ENCODE assay signal across 16 cellular contexts in the genomic region with DNA sequence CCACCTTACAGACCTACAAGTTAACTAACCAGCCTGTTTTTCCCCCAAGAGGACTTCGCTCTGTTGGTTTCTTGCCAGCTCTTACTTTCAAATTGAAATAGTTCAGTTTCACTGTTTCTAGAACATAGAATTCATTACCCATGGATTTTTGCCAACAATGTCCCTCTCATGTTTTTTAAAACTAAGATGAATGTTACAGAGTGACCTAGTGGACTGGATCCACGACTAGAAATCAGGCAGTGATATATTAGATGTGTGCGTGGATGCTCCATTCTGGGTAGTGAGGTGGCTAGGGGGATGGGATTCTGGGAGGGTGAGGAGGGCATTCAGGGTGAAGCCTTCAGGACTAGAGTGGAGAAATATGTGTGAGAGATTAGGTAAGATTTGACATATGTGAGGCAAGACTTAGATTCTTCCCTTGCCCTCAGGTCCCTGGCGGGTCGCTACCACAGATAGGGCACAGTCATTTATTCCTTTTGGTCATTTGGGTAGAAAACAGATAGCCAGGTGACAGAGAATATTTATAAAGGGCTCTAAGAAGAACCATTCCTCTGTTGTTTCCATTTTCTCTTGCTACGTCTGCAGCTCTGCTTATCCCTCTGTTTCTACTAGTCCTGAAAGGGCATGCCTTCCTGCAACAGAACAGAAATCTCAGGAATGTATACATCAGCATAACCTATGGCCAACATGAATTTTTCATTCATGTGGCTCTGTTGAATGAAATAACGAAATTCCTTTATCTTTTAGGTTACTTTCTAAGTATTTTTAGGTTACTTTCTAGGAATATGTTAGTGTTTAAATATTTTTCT. TPM values are rescaled to one million over a fixed set of nuclear protein-coding genes. Genes with fewer than 3 reads are reported as not detected.
A peak's percentile ranks its signal among the peaks of the same experiment; 100 is the strongest.
DNase-seq lines count a peak whose midpoint lies in the region; ATAC-seq and TF ChIP-seq lines count a peak whose summit lies in the region.
"Had no signal": no experiment of that assay in that cellular context is flagged by ENCODE, and none has a peak within 500 bp of the region (broad histone marks: within the 10 kb centered on the region; RNA-seq: fewer than 3 reads in every experiment).

No MANE protein-coding gene starts in this region.

- no peak overlapping the region for H3K4me2 ChIP-seq in neural progenitor cell

- H3K27ac ChIP-seq in neural progenitor cell: no peak overlapping the region
- H3K27ac ChIP-seq in substantia nigra (ENCODE audit: low read depth, low read length, poor library complexity, severe bottlenecking): no peak overlapping the region
- H3K27ac ChIP-seq in uterus: no peak overlapping the region
- H3K27ac ChIP-seq in CD8-positive, alpha-beta memory T cell (ENCODE audit: low read depth, low read length): no peak overlapping the region
- H3K27ac ChIP-seq: brain microvascular endothelial cell, C4-2B had no signal

- H3K27ac Mint-ChIP-seq in neural progenitor cell: peak overlapping the region; percentile 21
- H3K27ac Mint-ChIP-seq in CD8-positive, alpha-beta memory T cell: no peak overlapping the region
- H3K27ac Mint-ChIP-seq: progenitor cell of endocrine pancreas; stimulated activated naive B cell treated with anti-CD40 and anti-IgM and Interleukin-4, amounts not matched to agents 10 μg/mL and 1 μg/mL and 100 μg/mL, for 72 hours had no signal

- H3K27me3 ChIP-seq in neural progenitor cell (no peaks in the 10 kb centered on the region), uterus (no peaks in the 10 kb centered on the region)
- H3K27me3 ChIP-seq in CD8-positive, alpha-beta memory T cell (ENCODE audit: insufficient read depth, low read length, poor library complexity, severe bottlenecking): no peaks in the 10 kb centered on the region
- H3K27me3 ChIP-seq: brain microvascular endothelial cell had no signal

- peaks cover 1% of the 10 kb centered on the region for H3K36me3 Mint-ChIP-seq in neural progenitor cell
- peaks cover 0 to 2% (median 0%) of the 10 kb centered on the region in 3 donors for H3K36me3 Mint-ChIP-seq in CD8-positive, alpha-beta memory T cell
- H3K36me3 Mint-ChIP-seq: stimulated activated naive B cell treated with anti-CD40 and anti-IgM and Interleukin-4, amounts not matched to agents 10 μg/mL and 1 μg/mL and 100 μg/mL, for 72 hours had no signal

- H3K4me1 Mint-ChIP-seq in neural progenitor cell: no peaks in the 10 kb centered on the region
- H3K4me1 Mint-ChIP-seq in CD8-positive, alpha-beta memory T cell: no peaks in the 10 kb centered on the region
- H3K4me1 Mint-ChIP-seq: stimulated activated naive B cell treated with anti-CD40 and anti-IgM and Interleukin-4, amounts not matched to agents 10 μg/mL and 1 μg/mL and 100 μg/mL, for 72 hours had no signal

- H3K9ac ChIP-seq in neural progenitor cell: no peak overlapping the region

- H3K4me3 Mint-ChIP-seq in neural progenitor cell: no peak overlapping the region
- no peak overlapping the region for H3K4me3 Mint-ChIP-seq in CD8-positive, alpha-beta memory T cell
- H3K4me3 Mint-ChIP-seq: stimulated activated naive B cell treated with anti-CD40 and anti-IgM and Interleukin-4, amounts not matched to agents 10 μg/mL and 1 μg/mL and 100 μg/mL, for 72 hours had no signal

- no peaks in the 10 kb centered on the region for H3K36me3 ChIP-seq in neural progenitor cell
- peaks cover 0 to 3% of the 10 kb centered on the region in 2 donors for H3K36me3 ChIP-seq in uterus
- H3K36me3 ChIP-seq in CD8-positive, alpha-beta memory T cell (ENCODE audit: insufficient read depth, low read length): no peaks in the 10 kb centered on the region
- H3K36me3 ChIP-seq: brain microvascular endothelial cell had no signal

- POLR2A ChIA-PET in CD8-positive, alpha-beta memory T cell (lab: Charles Lee): no interaction called here

- no peaks in the 10 kb centered on the region for H4K20me1 ChIP-seq in neural progenitor cell (ENCODE audit: low read depth)

- peak; percentile 74 for ATAC-seq in GM18520 (IDR thresholded peaks at IDR 0.05; ENCODE audit: unreplicated experiment)
- peak; percentile 75 for ATAC-seq in HG03432 (IDR thresholded peaks at IDR 0.05; ENCODE audit: unreplicated experiment)
- ATAC-seq: stimulated activated naive B cell treated with anti-CD40 and anti-IgM and Interleukin-4, amounts not matched to agents 10 μg/mL and 1 μg/mL and 100 μg/mL, for 72 hours had no signal

- no peaks in the 10 kb centered on the region for H3K9me3 Mint-ChIP-seq in neural progenitor cell
- H3K9me3 Mint-ChIP-seq in CD8-positive, alpha-beta memory T cell: no peaks in the 10 kb centered on the region
- H3K9me3 Mint-ChIP-seq: stimulated activated naive B cell treated with anti-CD40 and anti-IgM and Interleukin-4, amounts not matched to agents 10 μg/mL and 1 μg/mL and 100 μg/mL, for 72 hours had no signal

- intact Hi-C loops in uterus (cut with DNase I; ENCODE audit: low total_unique reads): no loop called here

- TF ChIP-seq CTCF in neural progenitor cell (IDR thresholded peaks at IDR 0.05) (no peak), uterus (IDR thresholded peaks at IDR 0.05) (no peak)

- no peaks in the 10 kb centered on the region for H3F3A ChIP-seq in neural progenitor cell (ENCODE audit: low read depth)

- TF ChIP-seq POLR2A in uterus (IDR thresholded peaks at IDR 0.05): no peak

- H2AFZ ChIP-seq in neural progenitor cell (replicated peaks): peak overlapping the region; percentile 61

- H3K4me3 ChIP-seq in neural progenitor cell (no peak overlapping the region), uterus (no peak overlapping the region)
- H3K4me3 ChIP-seq in CD8-positive, alpha-beta memory T cell (ENCODE audit: low read length): no peak overlapping the region

- H3K4me1 ChIP-seq in neural progenitor cell: no peaks in the 10 kb centered on the region
- H3K4me1 ChIP-seq in uterus: no peaks in the 10 kb centered on the region
- no peaks in the 10 kb centered on the region for H3K4me1 ChIP-seq in CD8-positive, alpha-beta memory T cell (ENCODE audit: insufficient read depth, low read length)

- CTCF ChIA-PET in CD8-positive, alpha-beta memory T cell (lab: Charles Lee): no interaction called here

- no peaks in the 10 kb centered on the region for H3K79me2 ChIP-seq in neural progenitor cell (ENCODE audit: low read depth)

- peak; percentile 34 for DNase-seq in astrocyte of the hippocampus (ENCODE audit: low read depth, low spot score)
- DNase-seq in neural progenitor cell (ENCODE audit: low spot score): no peak
- no peak for DNase-seq in substantia nigra (lab: John Stamatoyannopoulos, UW)
- DNase-seq in UCSD-AML1 (lab: John Stamatoyannopoulos, UW; ENCODE audit: unreplicated experiment): no peak
- no peak for DNase-seq in uterus
- DNase-seq in CD8-positive, alpha-beta memory T cell: no peak
- DNase-seq: activated CD4-positive, alpha-beta T cell treated with anti-CD3 and anti-CD28 coated beads, Interleukin-2, amount 50 U/mL, for 1 hour; activated effector memory CD4-positive, alpha-beta T cell treated with anti-CD3 and anti-CD28 coated beads, Interleukin-2, amount 50 U/mL, for 16 hours; brain microvascular endothelial cell; HCEC 1CT; NCI-H187 treated with DMSO at 0.1 percent for 48 hours; stimulated activated naive B cell treated with anti-CD40 and anti-IgM and Interleukin-4, amounts not matched to agents 10 μg/mL and 1 μg/mL and 100 μg/mL, for 72 hours had no signal

- H3K27me3 Mint-ChIP-seq in neural progenitor cell (ENCODE audit: insufficient read depth, low read depth): peaks cover 2% of the 10 kb centered on the region
- peaks cover 6 to 7% of the 10 kb centered on the region in 2 donors for H3K27me3 Mint-ChIP-seq in CD8-positive, alpha-beta memory T cell
- H3K27me3 Mint-ChIP-seq: progenitor cell of endocrine pancreas had no signal

- H3K9me3 ChIP-seq in neural progenitor cell (ENCODE audit: low read depth) (no peaks in the 10 kb centered on the region), uterus (no peaks in the 10 kb centered on the region)
- no peaks in the 10 kb centered on the region for H3K9me3 ChIP-seq in CD8-positive, alpha-beta memory T cell (ENCODE audit: low read length)

RNA-seq across cellular contexts. Expression of a gene that starts 15.4 kb away (rescaled TPM):
- total RNA-seq in neural progenitor cell (ENCODE audit: low replicate concordance): 46.2 and 55.9 TPM in 2 replicates
- 10 to 100 TPM; 18.7 to 50.2 (median 35.7) TPM for total RNA-seq in uterus
- total RNA-seq in CD8-positive, alpha-beta memory T cell: 10 to 100 TPM; 28.4 to 29.1 TPM
- polyA plus RNA-seq in CD8-positive, alpha-beta memory T cell: 43.7 TPM
